In genomic region chr16:88159897-88160335, GRCh38 we compare ENCODE assay signal across 7 cellular contexts.
DNase-seq lines count a peak whose midpoint lies in the region; ATAC-seq, FAIRE-seq and TF ChIP-seq lines count a peak whose summit lies in the region.
"Not testable (repeated sequence)": the region's sequence is repeated elsewhere in the genome, so short reads cannot be mapped to it uniquely, and the experiment has no call there.

No MANE protein-coding gene starts in this region.

- H3K4me1 Mint-ChIP-seq in endodermal cell; osteocyte (ENCODE audit: unreplicated experiment): not testable (repeated sequence)

- TF ChIP-seq RAD21 in A549 (conservative IDR thresholded peaks at IDR 0.05 in 1 of 2, IDR thresholded peaks at IDR 0.05 in 1 of 2) = not testable (repeated sequence)

- CTCF ChIA-PET in A549 (lab: Yijun Ruan, JAX) = not testable (repeated sequence)

- H3K9me3 ChIP-seq in A549; endodermal cell (ENCODE audit: control insufficient read depth, low read length); kidney (ENCODE audit: control insufficient read depth in 1 of 2, low read length in 2 of 2); suprapubic skin; aorta (ENCODE audit: control insufficient read depth, low read length): not testable (repeated sequence)

- not testable (repeated sequence) for H3K4me3 ChIP-seq in A549; endodermal cell (ENCODE audit: low read length); kidney (ENCODE audit: low read length in 2 of 2); suprapubic skin; aorta (ENCODE audit: low read length in 2 of 2)

- H3K9me3 Mint-ChIP-seq in endodermal cell; osteocyte (ENCODE audit: unreplicated experiment): not testable (repeated sequence)

- ATAC-seq in A549; aorta (ENCODE audit: low FRiP score): not testable (repeated sequence)

- FAIRE-seq in A549 (lab: Jason Lieb, UNC); kidney (lab: Jason Lieb, UNC): not testable (repeated sequence)

- POLR2A ChIA-PET in A549 (lab: Yijun Ruan, JAX) = not testable (repeated sequence)

- H3K36me3 ChIP-seq in endodermal cell (ENCODE audit: control insufficient read depth, insufficient read depth, low read length); kidney (ENCODE audit: control insufficient read depth in 1 of 2, insufficient read depth in 2 of 2, low read length in 2 of 2); suprapubic skin; aorta (ENCODE audit: control insufficient read depth in 1 of 2, insufficient read depth in 2 of 2, low read length in 1 of 2): not testable (repeated sequence)

- intact Hi-C loops in kidney (cut with DNase I); aorta (cut with DNase I): not testable (repeated sequence)

- not testable (repeated sequence) for TF ChIP-seq EP300 in A549 (IDR thresholded peaks at IDR 0.05); suprapubic skin (IDR thresholded peaks at IDR 0.05)

- H3K4me2 ChIP-seq in A549 = not testable (repeated sequence)

- 71% methylated on average over 8 of the region's 8 CpGs for WGBS in A549 (ENCODE audit: missing lambda C conversion rate)
- 85% methylated on average over 6 to 7 of the region's 8 CpGs for WGBS in endodermal cell (ENCODE audit: insufficient coverage in 1 of 2, insufficient read length in 1 of 2), 2 experiments
- 90% methylated on average over 7 of the region's 8 CpGs for WGBS in suprapubic skin
- 83 to 87% methylated on average over 8 of the region's 8 CpGs for WGBS in aorta, 2 donors

- not testable (repeated sequence) for H3K4me1 ChIP-seq in A549; endodermal cell (ENCODE audit: control insufficient read depth, insufficient read depth, low read length); kidney (ENCODE audit: control insufficient read depth in 1 of 2, insufficient read depth in 1 of 2, low read depth in 1 of 2, low read length in 2 of 2); suprapubic skin; aorta (ENCODE audit: control insufficient read depth in 1 of 2, insufficient read depth in 2 of 2, low read length in 2 of 2)

- not testable (repeated sequence) for H3K27me3 ChIP-seq in endodermal cell (ENCODE audit: control insufficient read depth, insufficient read depth, low read length, poor library complexity, severe bottlenecking); suprapubic skin; aorta (ENCODE audit: control insufficient read depth in 1 of 2, insufficient read depth in 2 of 2, low read length in 1 of 2)

- H3K27ac ChIP-seq in A549; endodermal cell (ENCODE audit: low read depth, low read length); kidney (ENCODE audit: low read depth in 2 of 2, low read length in 2 of 2); suprapubic skin; aorta (ENCODE audit: low read depth in 1 of 2, low read length in 2 of 2): not testable (repeated sequence)

- not testable (repeated sequence) for TF ChIP-seq POLR2A in A549 (IDR thresholded peaks at IDR 0.05; ENCODE audit: low read length); suprapubic skin (IDR thresholded peaks at IDR 0.05)

- not testable (repeated sequence) for H3K27ac Mint-ChIP-seq in endodermal cell; osteocyte (ENCODE audit: unreplicated experiment)

- H3K9ac ChIP-seq in endodermal cell (ENCODE audit: extremely low read depth, low read length, poor library complexity, severe bottlenecking); kidney (ENCODE audit: low read length in 2 of 2): not testable (repeated sequence)

- TF ChIP-seq CTCF in A549 (IDR thresholded peaks at IDR 0.05); endodermal cell (conservative IDR thresholded peaks at IDR 0.05); kidney (IDR thresholded peaks at IDR 0.05; ENCODE audit: borderline replicate concordance, extremely low read depth, insufficient read depth); osteocyte (IDR thresholded peaks at IDR 0.05); suprapubic skin (IDR thresholded peaks at IDR 0.05): not testable (repeated sequence)

- H3K36me3 Mint-ChIP-seq in endodermal cell (ENCODE audit: low read depth); osteocyte (ENCODE audit: unreplicated experiment): not testable (repeated sequence)

- not testable (repeated sequence) for H3K4me3 Mint-ChIP-seq in endodermal cell; osteocyte (ENCODE audit: unreplicated experiment)

- not testable (repeated sequence) for DNase-seq in A549 (ENCODE audit: low read depth in 1 of 2, low spot score in 1 of 2)
- DNase-seq in activated effector memory CD4-positive, alpha-beta T cell treated with anti-CD3 and anti-CD28 coated beads, Interleukin-2, amount 50 U/mL, for 16 hours = peak; percentile 2
- peak; percentile 18 for DNase-seq in endodermal cell
- DNase-seq in kidney = peak; percentile 16
- peak; percentile 75 for DNase-seq in osteocyte (ENCODE audit: extremely low spot score, unreplicated experiment)
- DNase-seq in suprapubic skin (ENCODE audit: low spot score in 2 of 2) = peak; percentile 18 to 21
- peak; percentile 18 to 28 for DNase-seq in aorta

- not testable (repeated sequence) for H3K27me3 Mint-ChIP-seq in endodermal cell (ENCODE audit: insufficient read depth)
- H3K27me3 Mint-ChIP-seq in osteocyte (ENCODE audit: unreplicated experiment) = peaks cover 17% of the 10 kb centered on the region

TF ChIP-seq in A549, 52 proteins besides CTCF, POLR2A, EP300 and RAD21:
- TF ChIP-seq ZFP36 (IDR thresholded peaks at IDR 0.05; ENCODE audit: borderline replicate concordance, partially characterized antibody) = peak; percentile 25
TF ChIP-seq in A549: peak in this region for 1; not testable (repeated sequence) for 51.
